ENCODE assay signal across 8 cellular contexts in genomic region chr19:36009220-36009619, GRCh38. TPM values are rescaled to one million over a fixed set of nuclear protein-coding genes. Genes with fewer than 3 reads are reported as not detected.
DNase-seq lines count a peak whose midpoint lies in the region; ATAC-seq and TF ChIP-seq lines count a peak whose summit lies in the region.

No MANE protein-coding gene starts in this region.

- H4K20me1 ChIP-seq in GM23248 (ENCODE audit: insufficient read depth) = no peaks in the 10 kb centered on the region

- TF ChIP-seq CTCF in 22Rv1 (IDR thresholded peaks at IDR 0.05) (no peak), Peyer's patch (IDR thresholded peaks at IDR 0.05) (peak in 1 of 6 experiments; percentile 3)

- 2% methylated on average over 42 to 49 of the region's 50 CpGs for WGBS in GM23248 (ENCODE audit: low coverage in 1 of 2, low lambda C conversion rate in 2 of 2, missing lambda C conversion rate in 2 of 2), 2 experiments

- H3K79me2 ChIP-seq in GM23248 (ENCODE audit: insufficient read depth) = peaks cover 14% of the 10 kb centered on the region

- peak overlapping the region; percentile 96 for H3K4me2 ChIP-seq in GM23248 (ENCODE audit: unreplicated experiment)

- H3K36me3 ChIP-seq in GM23248 (ENCODE audit: low read depth) (no peaks in the 10 kb centered on the region), Peyer's patch (no peaks in the 10 kb centered on the region)

- H3K9ac ChIP-seq in GM23248 = peak overlapping the region; percentile 82

- H3K9me2 ChIP-seq in GM23248 (ENCODE audit: insufficient read depth) = no peaks in the 10 kb centered on the region

- no peaks in the 10 kb centered on the region for H3F3A ChIP-seq in GM23248 (ENCODE audit: insufficient read depth)

- in situ Hi-C loops in GM23248 (cut with MboI) = no loop called here

- H3K4me1 ChIP-seq in GM23248 (ENCODE audit: insufficient read depth) = peaks cover 4% of the 10 kb centered on the region; the same call in 1 of the 2 replicates
- H3K4me1 ChIP-seq in Peyer's patch = peaks cover 0 to 23% (median 2%) of the 10 kb centered on the region in 4 donors

- H3K27me3 ChIP-seq in GM23248 (replicated peaks; ENCODE audit: insufficient read depth) (no peaks in the 10 kb centered on the region), Peyer's patch (no peaks in the 10 kb centered on the region)

- peak in 1 of 2 donors; percentile 26 for TF ChIP-seq POLR2A in Peyer's patch (IDR thresholded peaks at IDR 0.05)

- H3K4me3 ChIP-seq in GM23248 = peak overlapping the region; percentile 73
- H3K4me3 ChIP-seq in Peyer's patch = peak overlapping the region; percentile 25 to 55 (median 42)

- peak overlapping the region; percentile 75 for H2AFZ ChIP-seq in GM23248

- ATAC-seq in left cardiac atrium = peak; percentile 60 to 73
- ATAC-seq in HG02610 (IDR thresholded peaks at IDR 0.05; ENCODE audit: unreplicated experiment) = no peak

- peak; percentile 93 for DNase-seq in GM23248
- DNase-seq in Peyer's patch = peak; percentile 34 to 80 (median 70)
- DNase-seq in amygdala (lab: John Stamatoyannopoulos, UW) = peak in 36 of 56 donors; percentile 8 to 81 (median 42)
- DNase-seq in left cardiac atrium = peak; percentile 81
- peak; percentile 92 for DNase-seq in posterior vena cava (ENCODE audit: low spot score)
- DNase-seq in NCI-H1048 (lab: John Stamatoyannopoulos, UW) = no peak

- H3K9me3 ChIP-seq in GM23248 (ENCODE audit: low read depth) = no peaks in the 10 kb centered on the region
- no peaks in the 10 kb centered on the region for H3K9me3 ChIP-seq in Peyer's patch

- intact Hi-C loops in left cardiac atrium (cut with DNase I) = no loop called here
- intact Hi-C loops in posterior vena cava (cut with DNase I) = no loop called here

- peak overlapping the region; percentile 93 for H3K27ac ChIP-seq in 22Rv1
- H3K27ac ChIP-seq in GM23248 = no peak overlapping the region
- H3K27ac ChIP-seq in Peyer's patch = peak overlapping the region; percentile 4 to 54 (median 48)

RNA-seq across cellular contexts. Expression of gene SYNE4, which starts 0.6 kb away (rescaled TPM):
- total RNA-seq in GM23248 (2014; rRNA removed; shearing (Covaris generic)) = not detected in 2 replicates
- polyA plus RNA-seq in GM23248 (2016; fragmentation: Nextera tagmentation; extraction: Ambion mirVana) = 0.11 and 0.31 TPM in 2 replicates
- total RNA-seq in Peyer's patch (1 to 10 TPM in 2 of 4 donors, under 1 TPM in 1, not detected in 1; 0.67 to 6.8 (median 6.1) TPM), left cardiac atrium (under 1 TPM in 1 of 2 donors, not detected in 1; 0.27 TPM), posterior vena cava (under 1 TPM; 0.24 to 0.93 TPM)

RNA-seq across cellular contexts. Expression of gene ALKBH6, which starts 4.8 kb away (rescaled TPM):
- 32.1 and 34.1 TPM in 2 replicates for total RNA-seq in GM23248 (2014; rRNA removed; shearing (Covaris generic))
- polyA plus RNA-seq in GM23248 (2016; fragmentation: Nextera tagmentation; extraction: Ambion mirVana) = 25.6 and 29.2 TPM in 2 replicates
- total RNA-seq in Peyer's patch = 10 to 100 TPM; 26.4 to 56.9 (median 39.8) TPM
- 10 to 100 TPM; 11.6 to 13.2 TPM for total RNA-seq in left cardiac atrium
- total RNA-seq in posterior vena cava = 10 to 100 TPM; 10.8 to 14.4 TPM

RNA-seq across cellular contexts. Expression of gene SDHAF1, which starts 14.2 kb away (rescaled TPM):
- 38.3 and 49.7 TPM in 2 replicates for total RNA-seq in GM23248 (2014; rRNA removed; shearing (Covaris generic))
- 17.2 and 20.3 TPM in 2 replicates for polyA plus RNA-seq in GM23248 (2016; fragmentation: Nextera tagmentation; extraction: Ambion mirVana)
- total RNA-seq in Peyer's patch = 10 to 100 TPM; 15.7 to 48.0 (median 39.1) TPM
- 10 to 100 TPM; 11.4 to 16.0 TPM for total RNA-seq in left cardiac atrium
- total RNA-seq in posterior vena cava = 10 to 100 TPM; 11.2 to 13.3 TPM

RNA-seq across cellular contexts. Expression of gene CLIP3, which starts 23.5 kb away (rescaled TPM):
- total RNA-seq in GM23248 (2014; rRNA removed; shearing (Covaris generic)) = 10.9 and 14.9 TPM in 2 replicates
- polyA plus RNA-seq in GM23248 (2016; fragmentation: Nextera tagmentation; extraction: Ambion mirVana) = 48.2 and 49.0 TPM in 2 replicates
- total RNA-seq in Peyer's patch = 1 to 10 TPM; 1.8 to 9.8 (median 5.2) TPM
- 1 to 10 TPM; 7.2 to 7.9 TPM for total RNA-seq in left cardiac atrium
- total RNA-seq in posterior vena cava = 10 to 100 TPM; 30.4 to 32.0 TPM

RNA-seq across cellular contexts. Expression of gene THAP8, which starts 44.9 kb away (rescaled TPM):
- total RNA-seq in GM23248 (2014; rRNA removed; shearing (Covaris generic)) = 3.8 and 8.2 TPM in 2 replicates
- 11.8 and 12.8 TPM in 2 replicates for polyA plus RNA-seq in GM23248 (2016; fragmentation: Nextera tagmentation; extraction: Ambion mirVana)
- total RNA-seq in Peyer's patch (10 to 100 TPM in 2 of 4 donors, 1 to 10 TPM in 2; 4.9 to 12.4 (median 8.2) TPM), left cardiac atrium (1 to 10 TPM; 2.3 to 4.4 TPM), posterior vena cava (1 to 10 TPM; 2.9 to 3.7 TPM)
